Comparison of ENCODE assay signal across 1 cellular context in the genomic region with DNA sequence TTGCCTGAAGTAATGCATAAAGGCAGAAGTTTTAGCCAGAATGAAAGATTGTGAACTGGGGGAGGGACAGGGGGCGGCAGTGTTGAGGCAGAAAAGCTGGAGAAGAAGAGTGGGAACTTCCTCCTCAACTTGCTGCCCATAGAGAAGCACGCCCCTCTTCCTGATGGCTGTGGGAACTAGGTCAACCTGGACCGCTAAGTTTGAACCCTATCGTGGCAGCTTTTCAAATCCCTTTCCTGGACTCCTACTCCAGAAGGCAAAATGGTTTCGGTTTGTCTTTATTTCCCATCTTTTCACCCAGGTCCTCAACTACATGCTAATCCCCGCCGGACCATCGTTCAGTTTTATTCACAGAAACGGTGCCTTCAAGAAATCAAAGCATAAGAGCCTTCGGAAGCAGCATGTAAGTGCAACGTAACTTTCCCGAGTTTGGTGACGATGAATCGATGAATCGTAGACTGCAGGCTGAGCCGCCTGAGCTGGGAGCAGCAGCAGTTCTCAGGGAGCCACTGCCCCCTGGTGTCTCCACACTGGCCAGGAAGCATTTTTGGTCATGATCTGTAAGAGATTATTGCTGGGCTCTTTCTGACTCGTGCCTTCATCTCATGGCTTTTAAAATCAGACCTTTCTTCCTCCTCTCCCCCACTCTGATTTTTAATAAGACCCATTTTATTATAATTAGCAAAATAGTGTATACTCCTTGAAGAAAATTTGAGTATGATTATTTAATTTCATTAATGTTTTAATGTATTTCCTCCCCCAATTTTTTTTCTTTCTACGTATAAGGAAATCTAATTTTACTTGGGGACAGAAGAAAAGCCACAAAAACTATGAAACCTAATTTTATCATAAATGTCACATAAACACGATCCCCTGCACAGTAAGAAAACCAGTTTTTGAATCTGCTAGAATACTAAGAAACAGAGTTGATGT.
TF ChIP-seq lines count a peak whose summit lies in the region.

No MANE protein-coding gene starts in this region.

TF ChIP-seq in HepG2, 621 proteins besides CTCF, POLR2A, EP300 and RAD21 (continued from another document):
- TF ChIP-seq ZNF605 (CRISPR knock-in tag; IDR thresholded peaks at IDR 0.05) (0 out of 2 replicates have a peak, but pooled peaks have one; percentile 62), RELA (CRISPR knock-in tag; IDR thresholded peaks at IDR 0.05) (0 out of 2 replicates have a peak, but pooled peaks have one; percentile 37), XRCC5 (optimal IDR thresholded peaks at IDR 0.05; ENCODE audit: low read length) (peak; percentile 59), PHF21A (CRISPR knock-in tag; IDR thresholded peaks at IDR 0.05) (peak; percentile 27; the same call in 1 of the 2 replicates), ZNF781 (CRISPR knock-in tag; IDR thresholded peaks at IDR 0.05; ENCODE audit: borderline replicate concordance, not compliant biosample characterization) (no peak)
